In the genomic region with DNA sequence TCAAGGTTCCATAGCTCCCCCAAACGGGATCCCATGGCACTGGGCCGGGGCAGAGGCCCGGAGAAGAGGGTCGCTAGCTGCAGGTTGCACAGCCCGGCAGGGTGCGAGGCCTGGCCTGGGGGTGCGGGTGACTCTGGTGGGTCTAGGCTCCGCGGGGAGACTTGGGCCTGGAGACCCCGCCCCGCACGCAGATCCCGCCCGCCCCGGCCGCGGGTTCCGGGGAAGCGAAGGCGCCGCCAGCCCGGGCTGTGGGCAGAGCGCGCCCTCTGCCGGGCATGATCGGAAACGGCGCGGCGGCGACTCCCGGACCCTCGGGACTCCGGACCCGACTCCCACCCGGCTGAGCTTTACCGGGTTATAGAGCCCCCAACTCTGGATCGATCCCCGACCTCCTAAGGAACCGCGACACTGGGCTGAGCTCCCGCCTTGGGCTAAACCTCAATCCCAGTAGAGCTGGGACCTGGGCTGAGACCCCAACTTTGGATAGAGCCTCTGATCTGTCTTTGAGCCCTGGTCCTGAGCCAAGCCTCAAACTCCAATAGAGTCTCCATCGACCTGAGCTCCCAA, we compare ENCODE assay signal across 8 cellular contexts. TPM values are rescaled to one million over a fixed set of nuclear protein-coding genes. Genes with fewer than 3 reads are reported as not detected.
DNase-seq lines count a peak whose midpoint lies in the region; ATAC-seq and TF ChIP-seq lines count a peak whose summit lies in the region.

No MANE protein-coding gene starts in this region.

- H3K36me3 Mint-ChIP-seq in natural killer cell: no peaks in the 10 kb centered on the region

- intact Hi-C loops in OCI-LY7 (cut with micrococcal nuclease; ENCODE audit: unreplicated experiment): loop anchor here (2.0 kb wide), 1 partner anchor 69 kb away; no protein-coding TSS in a partner anchor
- intact Hi-C loops in natural killer cell (cut with micrococcal nuclease): loop anchor here (1.0 to 5.0 kb wide), 3 partner anchors 39 to 71 kb away; no protein-coding TSS in a partner anchor

- no peaks in the 10 kb centered on the region for H3K9me3 Mint-ChIP-seq in natural killer cell

- H3K4me1 Mint-ChIP-seq in natural killer cell: peaks cover 17 to 36% of the 10 kb centered on the region in 2 donors

- WGBS in GM23248 (ENCODE audit: low coverage in 1 of 2, low lambda C conversion rate in 2 of 2, missing lambda C conversion rate in 2 of 2), 2 experiments: 2 to 3% methylated on average over 27 to 37 of the region's 43 CpGs

- H4K20me1 ChIP-seq in GM23248 (ENCODE audit: insufficient read depth) (no peaks in the 10 kb centered on the region), OCI-LY7 (ENCODE audit: insufficient read depth, low read length) (no peaks in the 10 kb centered on the region), fibroblast of lung (ENCODE audit: control insufficient read depth, extremely low read depth, insufficient read depth, low read length) (no peaks in the 10 kb centered on the region)

- POLR2A ChIA-PET in AG04450 (lab: Yijun Ruan, JAX): interaction anchor here (0.7 to 1.0 kb wide), 2 partner anchors 44 to 51 kb away, joined by 3 to 4 read pairs; no protein-coding TSS in a partner anchor
- POLR2A ChIA-PET in OCI-LY7 (lab: Charles Lee): interaction anchor here (0.6 kb wide), 1 partner anchor 62 kb away, joined by 4 read pairs; no protein-coding TSS in a partner anchor

- H3K36me3 ChIP-seq in GM23248 (ENCODE audit: low read depth): no peaks in the 10 kb centered on the region
- H3K36me3 ChIP-seq in OCI-LY7 (ENCODE audit: insufficient read depth, low read length): no peaks in the 10 kb centered on the region
- H3K36me3 ChIP-seq in fibroblast of lung (ENCODE audit: control insufficient read depth, insufficient read depth, low read length): no peaks in the 10 kb centered on the region

- H3K9ac ChIP-seq in GM23248: peak overlapping the region; percentile 64
- peak overlapping the region; percentile 49 for H3K9ac ChIP-seq in fibroblast of lung (ENCODE audit: insufficient read depth, low read length)

- H3F3A ChIP-seq in GM23248 (ENCODE audit: insufficient read depth): peaks cover 16% of the 10 kb centered on the region

- H2AFZ ChIP-seq in GM23248: peak overlapping the region; percentile 86
- H2AFZ ChIP-seq in OCI-LY7 (ENCODE audit: low read length): peak overlapping the region; percentile 65; the same call in 1 of the 2 replicates
- H2AFZ ChIP-seq in fibroblast of lung (ENCODE audit: low read length): peak overlapping the region; percentile 82

- H3K4me3 Mint-ChIP-seq in natural killer cell: peak overlapping the region; percentile 59

- no peak overlapping the region for H3K27ac ChIP-seq in AG04450 (ENCODE audit: low read depth, low read length)
- H3K27ac ChIP-seq in GM23248: no peak overlapping the region
- no peak overlapping the region for H3K27ac ChIP-seq in OCI-LY7 (ENCODE audit: low read depth, low read length, poor library complexity, severe bottlenecking)
- H3K27ac ChIP-seq in fibroblast of lung (ENCODE audit: insufficient read depth, low read length): no peak overlapping the region

- ATAC-seq in natural killer cell (peak in 2 of 3 donors; percentile 14 to 20), GM18517 (IDR thresholded peaks at IDR 0.05; ENCODE audit: unreplicated experiment) (no peak)

- peak; percentile 73 for TF ChIP-seq CTCF in AG04450 (IDR thresholded peaks at IDR 0.05; ENCODE audit: low read depth, low read length)
- peak; percentile 95 for TF ChIP-seq CTCF in OCI-LY7 (conservative IDR thresholded peaks at IDR 0.05; ENCODE audit: low read length)
- peak; percentile 47 to 65 for TF ChIP-seq CTCF in fibroblast of lung (conservative IDR thresholded peaks at IDR 0.05 in 1 of 2, IDR thresholded peaks at IDR 0.05 in 1 of 2; ENCODE audit: low read depth in 1 of 2, low read length in 2 of 2)
- peak; percentile 95 for TF ChIP-seq CTCF in natural killer cell (IDR thresholded peaks at IDR 0.05)

- CTCF ChIA-PET in AG04450 (lab: Charles Lee): interaction anchor here (0.5 to 2.2 kb wide), 45 partner anchors 9 to 563 kb away, joined by 3 to 56 read pairs (median 4); partner anchors contain the start of genes HDGFL2 and SEMA6B
- CTCF ChIA-PET in OCI-LY7 (lab: Charles Lee; ENCODE audit: unreplicated experiment): interaction anchor here (0.5 to 1.5 kb wide), 5 partner anchors 20 to 69 kb away, joined by 3 to 5 read pairs (median 3); no protein-coding TSS in a partner anchor

- in situ Hi-C loops in GM23248 (cut with MboI): no loop called here

- no peak for DNase-seq in AG04450 (ENCODE audit: low read depth, low spot score)
- peak; percentile 74 for DNase-seq in GM23248
- DNase-seq in OCI-LY7 (ENCODE audit: low spot score): peak; percentile 79
- DNase-seq in activated T-cell treated with anti-CD3 and anti-CD28 coated beads, Interleukin-2, amount 50 U/mL, for 48 hours: peak; percentile 84 to 88
- DNase-seq in fibroblast of lung (ENCODE audit: low read depth in 2 of 2): peak; percentile 38 to 41
- peak; percentile 77 for DNase-seq in natural killer cell
- DNase-seq in stimulated activated naive CD4-positive, alpha-beta T cell treated with Interleukin-2 at 50 U/mL for 16 hours (lab: John Stamatoyannopoulos, UW): peak; percentile 66

- H3K9me2 ChIP-seq in GM23248 (ENCODE audit: insufficient read depth) (no peaks in the 10 kb centered on the region), OCI-LY7 (ENCODE audit: insufficient read depth, low read length) (no peaks in the 10 kb centered on the region)

- no peaks in the 10 kb centered on the region for H3K27me3 Mint-ChIP-seq in natural killer cell (ENCODE audit: low read depth in 2 of 2)

- H3K27me3 ChIP-seq in AG04450 (ENCODE audit: control insufficient read depth, insufficient read depth, low read length) (no peaks in the 10 kb centered on the region), GM23248 (replicated peaks; ENCODE audit: insufficient read depth) (no peaks in the 10 kb centered on the region), fibroblast of lung (ENCODE audit: control insufficient read depth, insufficient read depth, low read length) (no peaks in the 10 kb centered on the region)

- H3K9me3 ChIP-seq in AG04450 (ENCODE audit: control insufficient read depth, insufficient read depth, low read length) (no peaks in the 10 kb centered on the region; the same call in 1 of the 2 replicates), GM23248 (ENCODE audit: low read depth) (no peaks in the 10 kb centered on the region), OCI-LY7 (ENCODE audit: low read length) (no peaks in the 10 kb centered on the region), fibroblast of lung (ENCODE audit: control insufficient read depth, insufficient read depth, low read depth, low read length) (no peaks in the 10 kb centered on the region)

- H3K4me1 ChIP-seq in GM23248 (ENCODE audit: insufficient read depth): peaks cover 11% of the 10 kb centered on the region
- H3K4me1 ChIP-seq in OCI-LY7 (ENCODE audit: insufficient read depth, low read length, poor library complexity, severe bottlenecking): peaks cover 33% of the 10 kb centered on the region
- peaks cover 23% of the 10 kb centered on the region for H3K4me1 ChIP-seq in fibroblast of lung (ENCODE audit: control insufficient read depth, extremely low read depth, insufficient read depth, low read length)

- H3K27ac Mint-ChIP-seq in natural killer cell: peak overlapping the region in 1 of 2 donors; percentile 38

- BruUV-seq in OCI-LY7 (replicated peaks; lab: Mats Ljungman, UMichigan): no TSS peak

- H3K4me2 ChIP-seq in GM23248 (ENCODE audit: unreplicated experiment) (peak overlapping the region; percentile 89), OCI-LY7 (ENCODE audit: low read length) (peak overlapping the region; percentile 62), fibroblast of lung (ENCODE audit: extremely low read depth, insufficient read depth, low read length) (peak overlapping the region; percentile 92)

- H3K4me3 ChIP-seq in AG04450 (ENCODE audit: low read depth, low read length) (peak overlapping the region; percentile 56), GM23248 (peak overlapping the region; percentile 73), OCI-LY7 (ENCODE audit: low read depth, low read length, poor library complexity, severe bottlenecking) (peak overlapping the region; percentile 56), fibroblast of lung (replicated peaks in 1 of 4; ENCODE audit: control extremely low read depth in 1 of 4, insufficient read depth in 1 of 4, low read depth in 3 of 4, low read length in 4 of 4) (peak overlapping the region; percentile 34 to 57 (median 44))

- H3K79me2 ChIP-seq in GM23248 (ENCODE audit: insufficient read depth): no peaks in the 10 kb centered on the region
- H3K79me2 ChIP-seq in OCI-LY7 (ENCODE audit: insufficient read depth, low read depth, low read length): peaks cover 17% of the 10 kb centered on the region; the same call in 1 of the 2 replicates
- peaks cover 3% of the 10 kb centered on the region for H3K79me2 ChIP-seq in fibroblast of lung (ENCODE audit: control insufficient read depth, insufficient read depth, low read length)

RNA-seq across cellular contexts. Expression of gene TNFAIP8L1, which starts 3.1 kb away (rescaled TPM):
- polyA plus RNA-seq in AG04450 (2011; rRNA removed): 4.1 and 4.7 TPM in 2 replicates
- 3.9 and 4.0 TPM in 2 replicates for polyA minus RNA-seq in AG04450 (2011; rRNA and poly(A)+ RNA removed)
- total RNA-seq in GM23248 (2014; rRNA removed; shearing (Covaris generic)): 0.76 and 0.86 TPM in 2 replicates
- 2.0 TPM in 2 replicates for polyA plus RNA-seq in GM23248 (2016; fragmentation: Nextera tagmentation; extraction: Ambion mirVana)
- total RNA-seq in OCI-LY7 (2014; rRNA removed; shearing (Covaris generic)): 9.0 and 10.0 TPM in 2 replicates
- total RNA-seq in OCI-LY7 (2022): 22.7 and 24.3 TPM in 2 replicates
- 1.5 and 4.0 TPM in 2 replicates for total RNA-seq in fibroblast of lung
- polyA plus RNA-seq in fibroblast of lung: 2.3 and 3.0 TPM in 2 replicates
- 3.2 and 4.4 TPM in 2 replicates for polyA plus RNA-seq in fibroblast of lung (2012)
- polyA minus RNA-seq in fibroblast of lung (ENCODE audit: low replicate concordance): 3.5 and 4.9 TPM in 2 replicates
- 10 to 100 TPM in 2 of 3 donors, 1 to 10 TPM in 1; 8.5 to 13.5 (median 13.3) TPM for total RNA-seq in natural killer cell

RNA-seq across cellular contexts. Expression of gene MYDGF, which starts 33.9 kb away (rescaled TPM):
- 126 and 160 TPM in 2 replicates for polyA plus RNA-seq in AG04450 (2011; rRNA removed)
- polyA minus RNA-seq in AG04450 (2011; rRNA and poly(A)+ RNA removed): 45.1 and 52.5 TPM in 2 replicates
- total RNA-seq in GM23248 (2014; rRNA removed; shearing (Covaris generic)): 177 and 207 TPM in 2 replicates
- 591 and 597 TPM in 2 replicates for polyA plus RNA-seq in GM23248 (2016; fragmentation: Nextera tagmentation; extraction: Ambion mirVana)
- total RNA-seq in OCI-LY7 (2014; rRNA removed; shearing (Covaris generic)): 73.3 and 76.0 TPM in 2 replicates
- total RNA-seq in OCI-LY7 (2022): 65.0 and 77.3 TPM in 2 replicates
- total RNA-seq in fibroblast of lung: 140 and 181 TPM in 2 replicates
- 167 and 190 TPM in 2 replicates for polyA plus RNA-seq in fibroblast of lung
- 303 and 376 TPM in 2 replicates for polyA plus RNA-seq in fibroblast of lung (2012)
- polyA minus RNA-seq in fibroblast of lung (ENCODE audit: low replicate concordance): 108 and 137 TPM in 2 replicates
- 10 to 100 TPM; 36.9 to 41.8 (median 37.2) TPM for total RNA-seq in natural killer cell
